1 cellular context compared by ENCODE assay signal in the genomic region with DNA sequence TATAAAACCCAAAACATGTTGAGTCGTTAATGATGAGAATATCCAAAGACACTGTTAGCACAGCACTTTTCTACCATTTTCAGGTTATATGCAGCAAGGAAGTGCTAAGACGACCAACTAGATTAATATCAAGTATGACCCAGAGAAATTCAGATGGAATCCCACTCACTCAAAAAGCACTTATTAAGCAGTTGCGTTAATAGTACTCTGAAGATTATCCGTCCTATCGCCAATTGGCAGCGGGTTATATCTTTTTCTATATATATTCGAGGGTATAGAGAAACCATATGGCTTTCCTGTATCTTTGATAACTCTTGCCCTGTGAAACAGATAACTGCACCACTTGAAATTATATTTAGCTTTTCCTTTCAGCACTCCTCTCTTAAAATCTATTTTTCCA.
TF ChIP-seq lines count a peak whose summit lies in the region.

No MANE protein-coding gene starts in this region.

TF ChIP-seq in GM23338, 12 proteins besides CTCF, POLR2A, EP300 and RAD21 (continued from another document):
- TF ChIP-seq, protein P1, sequence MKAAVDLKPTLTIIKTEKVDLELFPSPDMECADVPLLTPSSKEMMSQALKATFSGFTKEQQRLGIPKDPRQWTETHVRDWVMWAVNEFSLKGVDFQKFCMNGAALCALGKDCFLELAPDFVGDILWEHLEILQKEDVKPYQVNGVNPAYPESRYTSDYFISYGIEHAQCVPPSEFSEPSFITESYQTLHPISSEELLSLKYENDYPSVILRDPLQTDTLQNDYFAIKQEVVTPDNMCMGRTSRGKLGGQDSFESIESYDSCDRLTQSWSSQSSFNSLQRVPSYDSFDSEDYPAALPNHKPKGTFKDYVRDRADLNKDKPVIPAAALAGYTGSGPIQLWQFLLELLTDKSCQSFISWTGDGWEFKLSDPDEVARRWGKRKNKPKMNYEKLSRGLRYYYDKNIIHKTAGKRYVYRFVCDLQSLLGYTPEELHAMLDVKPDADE (IDR thresholded peaks at IDR 0.05) = no peak
- no peak for TF ChIP-seq EZH2 (IDR thresholded peaks at IDR 0.05; ENCODE audit: low read depth, unreplicated experiment)
- TF ChIP-seq, protein P2, sequence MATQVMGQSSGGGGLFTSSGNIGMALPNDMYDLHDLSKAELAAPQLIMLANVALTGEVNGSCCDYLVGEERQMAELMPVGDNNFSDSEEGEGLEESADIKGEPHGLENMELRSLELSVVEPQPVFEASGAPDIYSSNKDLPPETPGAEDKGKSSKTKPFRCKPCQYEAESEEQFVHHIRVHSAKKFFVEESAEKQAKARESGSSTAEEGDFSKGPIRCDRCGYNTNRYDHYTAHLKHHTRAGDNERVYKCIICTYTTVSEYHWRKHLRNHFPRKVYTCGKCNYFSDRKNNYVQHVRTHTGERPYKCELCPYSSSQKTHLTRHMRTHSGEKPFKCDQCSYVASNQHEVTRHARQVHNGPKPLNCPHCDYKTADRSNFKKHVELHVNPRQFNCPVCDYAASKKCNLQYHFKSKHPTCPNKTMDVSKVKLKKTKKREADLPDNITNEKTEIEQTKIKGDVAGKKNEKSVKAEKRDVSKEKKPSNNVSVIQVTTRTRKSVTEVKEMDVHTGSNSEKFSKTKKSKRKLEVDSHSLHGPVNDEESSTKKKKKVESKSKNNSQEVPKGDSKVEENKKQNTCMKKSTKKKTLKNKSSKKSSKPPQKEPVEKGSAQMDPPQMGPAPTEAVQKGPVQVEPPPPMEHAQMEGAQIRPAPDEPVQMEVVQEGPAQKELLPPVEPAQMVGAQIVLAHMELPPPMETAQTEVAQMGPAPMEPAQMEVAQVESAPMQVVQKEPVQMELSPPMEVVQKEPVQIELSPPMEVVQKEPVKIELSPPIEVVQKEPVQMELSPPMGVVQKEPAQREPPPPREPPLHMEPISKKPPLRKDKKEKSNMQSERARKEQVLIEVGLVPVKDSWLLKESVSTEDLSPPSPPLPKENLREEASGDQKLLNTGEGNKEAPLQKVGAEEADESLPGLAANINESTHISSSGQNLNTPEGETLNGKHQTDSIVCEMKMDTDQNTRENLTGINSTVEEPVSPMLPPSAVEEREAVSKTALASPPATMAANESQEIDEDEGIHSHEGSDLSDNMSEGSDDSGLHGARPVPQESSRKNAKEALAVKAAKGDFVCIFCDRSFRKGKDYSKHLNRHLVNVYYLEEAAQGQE (IDR thresholded peaks at IDR 0.05; ENCODE audit: unreplicated experiment) = no peak
- no peak for TF ChIP-seq JUNB (IDR thresholded peaks at IDR 0.05; ENCODE audit: unreplicated experiment)
- no peak for TF ChIP-seq POLR2AphosphoS5 (IDR thresholded peaks at IDR 0.05; ENCODE audit: low read depth)
- no peak for TF ChIP-seq ZNF114 (CRISPR knock-in tag; IDR thresholded peaks at IDR 0.05)
